Comparison of ENCODE assay signal across 10 cellular contexts in genomic region chr5:177493795-177494355, GRCh38. TPM values are rescaled to one million over a fixed set of nuclear protein-coding genes. Genes with fewer than 3 reads are reported as not detected.
DNase-seq lines count a peak whose midpoint lies in the region; ATAC-seq and TF ChIP-seq lines count a peak whose summit lies in the region.
"Had no signal": no experiment of that assay in that cellular context is flagged by ENCODE, and none has a peak within 500 bp of the region (broad histone marks: within the 10 kb centered on the region; RNA-seq: fewer than 3 reads in every experiment).

No MANE protein-coding gene starts in this region.

- no peaks in the 10 kb centered on the region for H3K27me3 ChIP-seq in thyroid gland

- H3K36me3 ChIP-seq in thyroid gland: peaks cover 0 to 6% of the 10 kb centered on the region in 2 donors

- H3K27ac ChIP-seq in thyroid gland: peak overlapping the region in 2 of 3 donors; percentile 58 to 70
- H3K27ac ChIP-seq: KMS-11 had no signal

- H3K9me3 ChIP-seq in thyroid gland: no peaks in the 10 kb centered on the region
- H3K9me3 ChIP-seq: Caco-2 had no signal

- TF ChIP-seq POLR2A in thyroid gland (IDR thresholded peaks at IDR 0.05): no peak

- DNase-seq in activated naive CD4-positive, alpha-beta T cell treated with anti-CD3 and anti-CD28 coated beads, Interleukin-2, amount 50 U/mL, for 72 hours (ENCODE audit: low spot score in 2 of 2): no peak
- DNase-seq in activated naive CD4-positive, alpha-beta T cell (lab: John Stamatoyannopoulos, UW): no peak
- DNase-seq in fibroblast of mammary gland (ENCODE audit: low read depth) (no peak), thyroid gland (no peak), AML-193 (lab: John Stamatoyannopoulos, UW) (no peak)
- DNase-seq in naive thymus-derived CD8-positive, alpha-beta T cell: no peak
- DNase-seq: Caco-2; effector CD8-positive, alpha-beta T cell; retina had no signal

- peaks cover 19 to 51% of the 10 kb centered on the region in 2 donors for H3K4me1 ChIP-seq in thyroid gland

- TF ChIP-seq CTCF in fibroblast of mammary gland (conservative IDR thresholded peaks at IDR 0.05; ENCODE audit: control insufficient read depth, insufficient read depth, low read depth, low read length) (no peak), thyroid gland (IDR thresholded peaks at IDR 0.05) (no peak)

- peaks cover 0 to 2% (median 0%) of the 10 kb centered on the region in 5 donors for H3K27me3 Mint-ChIP-seq in naive thymus-derived CD8-positive, alpha-beta T cell

- no peak overlapping the region for H3K4me3 Mint-ChIP-seq in naive thymus-derived CD8-positive, alpha-beta T cell

- H3K9me3 Mint-ChIP-seq in activated naive CD4-positive, alpha-beta T cell treated with anti-CD3 and anti-CD28 coated beads, Interleukin-2, amount 50 U/mL, for 72 hours: no peaks in the 10 kb centered on the region
- no peaks in the 10 kb centered on the region for H3K9me3 Mint-ChIP-seq in naive thymus-derived CD8-positive, alpha-beta T cell

- POLR2A ChIA-PET in naive thymus-derived CD8-positive, alpha-beta T cell (lab: Charles Lee): interaction anchor here (0.8 to 6.0 kb wide), 2 partner anchors 22 to 38 kb away, joined by 4 to 36 read pairs; partner anchors contain the start of gene DBN1

- H3K4me1 Mint-ChIP-seq in naive thymus-derived CD8-positive, alpha-beta T cell: peaks cover 13 to 38% (median 34%) of the 10 kb centered on the region in 4 donors

- no peak for ATAC-seq in activated naive CD4-positive, alpha-beta T cell treated with anti-CD3 and anti-CD28 coated beads, Interleukin-2, amount 50 U/mL, for 72 hours
- no peak for ATAC-seq in naive thymus-derived CD8-positive, alpha-beta T cell

- H3K4me3 ChIP-seq in fibroblast of mammary gland (ENCODE audit: control insufficient read depth, low read depth, low read length) (peak overlapping the region; percentile 20), thyroid gland (replicated peaks in 1 of 3) (no peak overlapping the region)

- 82 to 88% methylated on average over 5 of the region's 5 CpGs for WGBS in thyroid gland, 2 donors

- H3K27ac Mint-ChIP-seq in activated naive CD4-positive, alpha-beta T cell treated with anti-CD3 and anti-CD28 coated beads, Interleukin-2, amount 50 U/mL, for 72 hours: peak overlapping the region; percentile 44 to 75
- peak overlapping the region in 5 of 10 donors; percentile 6 to 74 (median 47) for H3K27ac Mint-ChIP-seq in naive thymus-derived CD8-positive, alpha-beta T cell

- no peaks in the 10 kb centered on the region for H3K36me3 Mint-ChIP-seq in activated naive CD4-positive, alpha-beta T cell treated with anti-CD3 and anti-CD28 coated beads, Interleukin-2, amount 50 U/mL, for 72 hours
- H3K36me3 Mint-ChIP-seq in naive thymus-derived CD8-positive, alpha-beta T cell: peaks cover 0 to 26% (median 0%) of the 10 kb centered on the region in 3 donors

- intact Hi-C loops in thyroid gland (cut with DNase I): no loop called here

RNA-seq across cellular contexts. Expression of gene PDLIM7, which starts 3.5 kb away (rescaled TPM):
- 10 to 100 TPM; 44.6 to 47.5 TPM for total RNA-seq in activated naive CD4-positive, alpha-beta T cell treated with anti-CD3 and anti-CD28 coated beads, Interleukin-2, amount 50 U/mL, for 72 hours
- total RNA-seq in thyroid gland: 10 to 100 TPM; 23.2 to 52.4 (median 34.8) TPM
- 10 to 100 TPM; 16.7 to 19.1 TPM for total RNA-seq in naive thymus-derived CD8-positive, alpha-beta T cell
- 1 to 10 TPM; 4.3 to 5.8 (median 5.3) TPM for polyA plus RNA-seq in naive thymus-derived CD8-positive, alpha-beta T cell

RNA-seq across cellular contexts. Expression of gene DOK3, which starts 15.8 kb away (rescaled TPM):
- 10 to 100 TPM in 1 of 2 donors, 1 to 10 TPM in 1; 1.8 to 14.9 TPM for total RNA-seq in activated naive CD4-positive, alpha-beta T cell treated with anti-CD3 and anti-CD28 coated beads, Interleukin-2, amount 50 U/mL, for 72 hours
- 1 to 10 TPM; 2.0 to 5.9 (median 3.5) TPM for total RNA-seq in thyroid gland
- 1 to 10 TPM; 3.7 to 3.8 TPM for total RNA-seq in naive thymus-derived CD8-positive, alpha-beta T cell
- polyA plus RNA-seq in naive thymus-derived CD8-positive, alpha-beta T cell: under 1 TPM in 1 of 3 donors, not detected in 2; 0.22 TPM

RNA-seq across cellular contexts. Expression of gene DBN1, which starts 20.4 kb away (rescaled TPM):
- total RNA-seq in activated naive CD4-positive, alpha-beta T cell treated with anti-CD3 and anti-CD28 coated beads, Interleukin-2, amount 50 U/mL, for 72 hours: 10 to 100 TPM in 1 of 2 donors, 1 to 10 TPM in 1; 5.5 to 20.2 TPM
- total RNA-seq in thyroid gland: 10 to 100 TPM; 61.4 to 98.8 (median 68.0) TPM
- 10 to 100 TPM; 57.0 to 62.9 TPM for total RNA-seq in naive thymus-derived CD8-positive, alpha-beta T cell
- 10 to 100 TPM; 20.5 to 25.3 (median 21.8) TPM for polyA plus RNA-seq in naive thymus-derived CD8-positive, alpha-beta T cell

RNA-seq across cellular contexts. Expression of gene DDX41, which starts 22.9 kb away (rescaled TPM):
- 100 to 1,000 TPM in 1 of 2 donors, 10 to 100 TPM in 1; 70.1 to 230 TPM for total RNA-seq in activated naive CD4-positive, alpha-beta T cell treated with anti-CD3 and anti-CD28 coated beads, Interleukin-2, amount 50 U/mL, for 72 hours
- total RNA-seq in thyroid gland: 100 to 1,000 TPM; 119 to 170 (median 145) TPM
- 10 to 100 TPM; 84.0 to 86.4 TPM for total RNA-seq in naive thymus-derived CD8-positive, alpha-beta T cell
- polyA plus RNA-seq in naive thymus-derived CD8-positive, alpha-beta T cell: 10 to 100 TPM; 29.0 to 54.4 (median 43.0) TPM

RNA-seq across cellular contexts. Expression of gene PRR7, which starts 47.3 kb away (rescaled TPM):
- 10 to 100 TPM in 1 of 2 donors, 1 to 10 TPM in 1; 4.1 to 11.4 TPM for total RNA-seq in activated naive CD4-positive, alpha-beta T cell treated with anti-CD3 and anti-CD28 coated beads, Interleukin-2, amount 50 U/mL, for 72 hours
- total RNA-seq in thyroid gland: 1 to 10 TPM; 1.4 to 4.7 (median 4.2) TPM
- total RNA-seq in naive thymus-derived CD8-positive, alpha-beta T cell: 1 to 10 TPM; 7.6 to 7.7 TPM
- 10 to 100 TPM; 14.6 to 21.6 (median 20.6) TPM for polyA plus RNA-seq in naive thymus-derived CD8-positive, alpha-beta T cell
